In the genomic region with DNA sequence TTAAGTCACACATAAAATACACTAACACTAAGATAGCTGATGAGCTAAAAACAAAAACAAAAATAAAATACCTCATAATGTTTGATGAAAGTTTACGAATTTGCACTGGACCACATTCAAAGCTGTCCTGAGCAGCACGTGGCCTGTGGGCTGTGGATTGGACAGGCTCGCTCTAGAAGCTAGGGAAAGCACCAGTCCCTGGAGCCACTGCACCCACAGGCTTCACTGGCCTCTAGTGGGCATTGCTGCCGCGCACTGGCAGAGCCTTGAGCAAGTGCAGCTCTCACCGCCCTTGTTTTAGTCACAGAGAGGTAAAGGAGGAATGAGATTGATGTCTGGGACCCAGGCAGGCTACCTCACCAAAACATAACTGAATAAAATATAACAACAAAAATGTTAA, we compare ENCODE assay signal across 20 cellular contexts.
DNase-seq lines count a peak whose midpoint lies in the region; ATAC-seq, FAIRE-seq and TF ChIP-seq lines count a peak whose summit lies in the region.
"Had no signal": no experiment of that assay in that cellular context is flagged by ENCODE, and none has a peak within 500 bp of the region (broad histone marks: within the 10 kb centered on the region; RNA-seq: fewer than 3 reads in every experiment).

No MANE protein-coding gene starts in this region.

- H3K9me2 ChIP-seq in GM23338 (ENCODE audit: insufficient read depth): no peaks in the 10 kb centered on the region

- H3K9me3 Mint-ChIP-seq in GM23338 (no peaks in the 10 kb centered on the region), glutamatergic neuron (ENCODE audit: unreplicated experiment) (peaks cover 2% of the 10 kb centered on the region)
- no peaks in the 10 kb centered on the region for H3K9me3 Mint-ChIP-seq in activated CD4-positive, alpha-beta memory T cell treated with anti-CD3 and anti-CD28 coated beads, Interleukin-2, amount 10 ng/mL, durations not matched to agents 7 days and 5 days
- H3K9me3 Mint-ChIP-seq: activated T-helper 2 cell treated with anti-CD3 and anti-CD28 coated beads, Interferon-gamma antibody, Interleukin-2, Interleukin-4, amounts not matched to agents 10 μg/mL and 5 μg/mL and 100 μg/mL, durations not matched to agents 14 hours and 24 hours and 36 hours had no signal

- H3K36me3 ChIP-seq in GM23338 (ENCODE audit: insufficient read depth): no peaks in the 10 kb centered on the region
- H3K36me3 ChIP-seq in gastrocnemius medialis: no peaks in the 10 kb centered on the region
- H3K36me3 ChIP-seq: adrenal gland, esophagus muscularis mucosa, heart right ventricle, lower lobe of right lung, vagina had no signal

- H3K4me3 Mint-ChIP-seq in GM23338 (no peak overlapping the region), glutamatergic neuron (ENCODE audit: unreplicated experiment) (no peak overlapping the region)
- H3K4me3 Mint-ChIP-seq in activated CD4-positive, alpha-beta memory T cell treated with anti-CD3 and anti-CD28 coated beads, Interleukin-2, amount 10 ng/mL, durations not matched to agents 7 days and 5 days: no peak overlapping the region
- H3K4me3 Mint-ChIP-seq: naive B cell, T-helper 17 cell had no signal

- peak in 1 of 2 experiments; percentile 36 for DNase-seq in A549 (ENCODE audit: low read depth in 1 of 2, low spot score in 1 of 2)
- DNase-seq in GM23338 (ENCODE audit: low spot score): no peak
- DNase-seq in RPMI8226: peak; percentile 40
- peak; percentile 7 for DNase-seq in glutamatergic neuron
- DNase-seq in foreskin melanocyte: no peak
- DNase-seq in gastrocnemius medialis: no peak
- DNase-seq in activated CD4-positive, alpha-beta memory T cell treated with anti-CD3 and anti-CD28 coated beads, Interleukin-2, amount 10 ng/mL, durations not matched to agents 7 days and 5 days: no peak
- DNase-seq: H7; heart right ventricle; lower lobe of right lung; naive B cell; NCI-H1436 treated with DMSO at 0.1 percent for 48 hours; SIG-M5; stimulated activated CD4-positive, alpha-beta T cell treated with anti-CD3 and anti-CD28 coated beads, Interleukin-4, amount 100 ng/mL, for 24 hours; T-helper 17 cell had no signal

- peak; percentile 25 to 38; a peak in 3 of 5 replicates for TF ChIP-seq RAD21 in A549 (conservative IDR thresholded peaks at IDR 0.05 in 1 of 2, IDR thresholded peaks at IDR 0.05 in 1 of 2)

- peak; percentile 72 to 83; a peak in 5 of 6 replicates for ATAC-seq in A549
- no peak for ATAC-seq in GM23338
- ATAC-seq in gastrocnemius medialis: no peak
- no peak for ATAC-seq in GM21367 (IDR thresholded peaks at IDR 0.05; ENCODE audit: unreplicated experiment)
- ATAC-seq: heart right ventricle, lower lobe of right lung, T-helper 17 cell had no signal

- no peaks in the 10 kb centered on the region for H3K4me1 ChIP-seq in A549
- H3K4me1 ChIP-seq in GM23338 (ENCODE audit: insufficient read depth): no peaks in the 10 kb centered on the region
- no peaks in the 10 kb centered on the region for H3K4me1 ChIP-seq in gastrocnemius medialis
- H3K4me1 ChIP-seq: adrenal gland, esophagus muscularis mucosa, heart right ventricle, lower lobe of right lung, vagina had no signal

- peak; percentile 13; the same call in 1 of the 3 replicates for TF ChIP-seq CTCF in A549 (IDR thresholded peaks at IDR 0.05)
- TF ChIP-seq CTCF in GM23338 (conservative IDR thresholded peaks at IDR 0.05; ENCODE audit: low read depth in 2 of 2): peak; percentile 19 to 30; a peak in 2 of 4 replicates
- TF ChIP-seq CTCF in glutamatergic neuron (IDR thresholded peaks at IDR 0.05; ENCODE audit: partially characterized antibody, unreplicated experiment): no peak
- TF ChIP-seq CTCF in gastrocnemius medialis (IDR thresholded peaks at IDR 0.05 in 4 of 5, conservative IDR thresholded peaks at IDR 0.05 in 1 of 5): no peak

- H3K79me2 ChIP-seq in GM23338 (replicated peaks; ENCODE audit: insufficient read depth): no peaks in the 10 kb centered on the region

- in situ Hi-C loops in gastrocnemius medialis (cut with MboI; ENCODE audit: low sequenced_read_pairs in 4 of 4): no loop called here

- no peak for TF ChIP-seq EP300 in A549 (IDR thresholded peaks at IDR 0.05)

- H3K4me2 ChIP-seq in A549 (no peak overlapping the region), GM23338 (no peak overlapping the region)

- H3K36me3 Mint-ChIP-seq in GM23338 (ENCODE audit: low read depth) (no peaks in the 10 kb centered on the region), glutamatergic neuron (ENCODE audit: unreplicated experiment) (no peaks in the 10 kb centered on the region)
- H3K36me3 Mint-ChIP-seq in activated CD4-positive, alpha-beta memory T cell treated with anti-CD3 and anti-CD28 coated beads, Interleukin-2, amount 10 ng/mL, durations not matched to agents 7 days and 5 days (ENCODE audit: low read depth): no peaks in the 10 kb centered on the region
- H3K36me3 Mint-ChIP-seq: naive B cell had no signal

- intact Hi-C loops in gastrocnemius medialis (cut with DNase I; ENCODE audit: low total_unique reads): no loop called here

- H3K27me3 Mint-ChIP-seq in GM23338 (ENCODE audit: insufficient read depth, low read depth, poor library complexity): peaks cover 28% of the 10 kb centered on the region
- peaks cover 11% of the 10 kb centered on the region for H3K27me3 Mint-ChIP-seq in glutamatergic neuron (ENCODE audit: unreplicated experiment)
- peaks cover 52% of the 10 kb centered on the region for H3K27me3 Mint-ChIP-seq in activated CD4-positive, alpha-beta memory T cell treated with anti-CD3 and anti-CD28 coated beads, Interleukin-2, amount 10 ng/mL, durations not matched to agents 7 days and 5 days

- POLR2A ChIA-PET in A549 (lab: Yijun Ruan, JAX): interaction anchor here (0.6 kb wide), 1 partner anchor 802 kb away, joined by 3 read pairs; no protein-coding TSS in a partner anchor
- POLR2A ChIA-PET in activated CD4-positive, alpha-beta memory T cell treated with anti-CD3 and anti-CD28 coated beads, Interleukin-2, amount 10 ng/mL, durations not matched to agents 7 days and 5 days (lab: Charles Lee): interaction anchor here (0.9 to 1.1 kb wide), 2 partner anchors 12 to 16 kb away, joined by 3 read pairs; no protein-coding TSS in a partner anchor

- H3K27ac ChIP-seq in A549 (no peak overlapping the region), GM23338 (ENCODE audit: low read depth) (no peak overlapping the region), gastrocnemius medialis (no peak overlapping the region)
- H3K27ac ChIP-seq: adrenal gland, esophagus muscularis mucosa, heart right ventricle, lower lobe of right lung, vagina had no signal

- peaks cover 9% of the 10 kb centered on the region; the same call in 1 of the 2 replicates for H3K27me3 ChIP-seq in GM23338 (ENCODE audit: insufficient read depth)
- peaks cover 27 to 43% (median 28%) of the 10 kb centered on the region in 3 donors for H3K27me3 ChIP-seq in gastrocnemius medialis
- H3K27me3 ChIP-seq: adrenal gland had no signal

- no peaks in the 10 kb centered on the region for H4K20me1 ChIP-seq in GM23338 (replicated peaks; ENCODE audit: insufficient read depth)

- FAIRE-seq in A549 (lab: Jason Lieb, UNC): no peak

- no peak overlapping the region for H2AFZ ChIP-seq in GM23338

- WGBS in A549 (ENCODE audit: missing lambda C conversion rate): 16% methylated on average over 6 of the region's 6 CpGs

- TF ChIP-seq POLR2A in A549 (IDR thresholded peaks at IDR 0.05; ENCODE audit: low read length) (no peak), gastrocnemius medialis (IDR thresholded peaks at IDR 0.05) (no peak)

- CTCF ChIA-PET in A549 (lab: Yijun Ruan, JAX): interaction anchor here (0.8 to 1.9 kb wide), 7 partner anchors 10 to 204 kb away, joined by 3 to 7 read pairs (median 3); no protein-coding TSS in a partner anchor
- CTCF ChIA-PET in activated CD4-positive, alpha-beta memory T cell treated with anti-CD3 and anti-CD28 coated beads, Interleukin-2, amount 10 ng/mL, durations not matched to agents 7 days and 5 days (lab: Charles Lee): no interaction called here

- H3F3A ChIP-seq in GM23338 (replicated peaks; ENCODE audit: low read depth): no peaks in the 10 kb centered on the region

- H3K27ac Mint-ChIP-seq in GM23338: no peak overlapping the region
- no peak overlapping the region for H3K27ac Mint-ChIP-seq in glutamatergic neuron (ENCODE audit: unreplicated experiment)
- H3K27ac Mint-ChIP-seq in activated CD4-positive, alpha-beta memory T cell treated with anti-CD3 and anti-CD28 coated beads, Interleukin-2, amount 10 ng/mL, durations not matched to agents 7 days and 5 days: no peak overlapping the region
- H3K27ac Mint-ChIP-seq: activated T-helper 2 cell treated with anti-CD3 and anti-CD28 coated beads, Interferon-gamma antibody, Interleukin-2, Interleukin-4, amounts not matched to agents 10 μg/mL and 5 μg/mL and 100 μg/mL, durations not matched to agents 14 hours and 24 hours and 36 hours; T-helper 17 cell had no signal

- H3K4me3 ChIP-seq in A549 (no peak overlapping the region), GM23338 (no peak overlapping the region), gastrocnemius medialis (no peak overlapping the region)
- H3K4me3 ChIP-seq: adrenal gland, esophagus muscularis mucosa, heart right ventricle, lower lobe of right lung, vagina had no signal

- peaks cover 23% of the 10 kb centered on the region for H3K4me1 Mint-ChIP-seq in GM23338
- peaks cover 6% of the 10 kb centered on the region for H3K4me1 Mint-ChIP-seq in glutamatergic neuron (ENCODE audit: low read depth, unreplicated experiment)
- no peaks in the 10 kb centered on the region for H3K4me1 Mint-ChIP-seq in activated CD4-positive, alpha-beta memory T cell treated with anti-CD3 and anti-CD28 coated beads, Interleukin-2, amount 10 ng/mL, durations not matched to agents 7 days and 5 days
- H3K4me1 Mint-ChIP-seq: T-helper 17 cell had no signal

- no peaks in the 10 kb centered on the region for H3K9me3 ChIP-seq in A549
- no peaks in the 10 kb centered on the region for H3K9me3 ChIP-seq in gastrocnemius medialis
- H3K9me3 ChIP-seq: adrenal gland, esophagus muscularis mucosa, heart right ventricle, lower lobe of right lung, vagina had no signal

TF ChIP-seq in A549, 52 proteins besides CTCF, POLR2A, EP300 and RAD21 (continues in another document):
- TF ChIP-seq ZC3H11A (IDR thresholded peaks at IDR 0.05) (no peak), FOSL2 (IDR thresholded peaks at IDR 0.05) (no peak), FOSL2 (CRISPR knock-in tag; IDR thresholded peaks at IDR 0.05) (no peak), EHF (CRISPR knock-in tag; IDR thresholded peaks at IDR 0.05) (no peak), EHMT2 (IDR thresholded peaks at IDR 0.05; ENCODE audit: low read depth) (no peak), HDAC2 (IDR thresholded peaks at IDR 0.05) (no peak)

Comparison
In these comparisons a context has a peak if more than half of its experiments do, and no peak if none do; other contexts are left out.
1. ATAC-seq: peak in A549 (2 of 2); none in GM23338 (single experiment), gastrocnemius medialis (0 of 2) and GM21367 (single experiment).
2. DNase-seq: peak in RPMI8226 (single experiment) and glutamatergic neuron (single experiment); none in GM23338 (single experiment), foreskin melanocyte (single experiment), gastrocnemius medialis (0 of 2) and activated CD4-positive, alpha-beta memory T cell treated with anti-CD3 and anti-CD28 coated beads, Interleukin-2, amount 10 ng/mL, durations not matched to agents 7 days and 5 days (single experiment).
3. CTCF ChIP-seq: peak in A549 (single experiment) and GM23338 (2 of 2); none in glutamatergic neuron (single experiment) and gastrocnemius medialis (0 of 5).